In genomic region chr22:36931446-36931845, GRCh38 we compare ENCODE assay signal across 30 cellular contexts. TPM values are rescaled to one million over a fixed set of nuclear protein-coding genes. Genes with fewer than 3 reads are reported as not detected.
"Had no signal": no experiment of that assay in that cellular context is flagged by ENCODE, and none has a peak within 500 bp of the region (broad histone marks: within the 10 kb centered on the region; RNA-seq: fewer than 3 reads in every experiment).

No MANE protein-coding gene starts in this region.

- H3K27ac ChIP-seq: coronary artery, esophagus squamous epithelium, heart right ventricle, lower lobe of right lung, ovary, psoas muscle, sigmoid colon, suprapubic skin, upper lobe of right lung, uterus had no signal

- H3K9me3 Mint-ChIP-seq: immature natural killer cell; naive B cell; natural killer cell treated with Interleukin-12 subunit alpha and Interleukin-12 subunit beta and Interleukin-15 and Interleukin-18, amount 100 ng/mL, for 72 hours; neural crest cell; stimulated activated naive CD8-positive, alpha-beta T cell treated with anti-CD3 and anti-CD28 coated beads, Interleukin-15, amount 100 ng/mL, for 72 hours had no signal

- H3K27me3 Mint-ChIP-seq: naive B cell had no signal

- H3K36me3 ChIP-seq: ovary, sigmoid colon, transverse colon, uterus had no signal

- H3K4me3 Mint-ChIP-seq: immature natural killer cell; naive B cell; natural killer cell treated with Interleukin-12 subunit alpha and Interleukin-12 subunit beta and Interleukin-15 and Interleukin-18, amount 100 ng/mL, for 72 hours; neural crest cell; stimulated activated naive CD8-positive, alpha-beta T cell treated with anti-CD3 and anti-CD28 coated beads, Interleukin-15, amount 100 ng/mL, for 72 hours had no signal

- ATAC-seq: heart right ventricle; left ventricle myocardium superior; lower lobe of right lung; mucosa of descending colon; natural killer cell treated with Interleukin-12 subunit alpha and Interleukin-12 subunit beta and Interleukin-15 and Interleukin-18, amount 100 ng/mL, for 72 hours; psoas muscle; right cardiac atrium; stimulated activated naive CD8-positive, alpha-beta T cell treated with anti-CD3 and anti-CD28 coated beads, Interleukin-15, amount 100 ng/mL, for 72 hours; upper lobe of right lung had no signal

- H3K4me1 Mint-ChIP-seq: immature natural killer cell; stimulated activated naive CD8-positive, alpha-beta T cell treated with anti-CD3 and anti-CD28 coated beads, Interleukin-15, amount 100 ng/mL, for 72 hours had no signal

- H3K4me3 ChIP-seq: coronary artery, esophagus squamous epithelium, heart right ventricle, lower lobe of right lung, mucosa of descending colon, ovary, psoas muscle, sigmoid colon, suprapubic skin, transverse colon, upper lobe of right lung, uterus had no signal

- H3K9me3 ChIP-seq: esophagus squamous epithelium, heart right ventricle, lower lobe of right lung, mucosa of descending colon, ovary, psoas muscle, sigmoid colon, suprapubic skin, transverse colon, upper lobe of right lung, uterus had no signal

- H3K4me1 ChIP-seq: lower lobe of right lung, psoas muscle, sigmoid colon, suprapubic skin, transverse colon, upper lobe of right lung, uterus had no signal

- H3K27ac Mint-ChIP-seq: immature natural killer cell had no signal

- H3K36me3 Mint-ChIP-seq: immature natural killer cell; natural killer cell treated with Interleukin-12 subunit alpha and Interleukin-12 subunit beta and Interleukin-15 and Interleukin-18, amount 100 ng/mL, for 72 hours had no signal

- DNase-seq: dermis blood vessel endothelial cell; effector memory CD4-positive, alpha-beta T cell; erythroblast; esophagus squamous epithelium; foreskin melanocyte; glutamatergic neuron; heart right ventricle; hippocampal formation; immature natural killer cell; islet precursor cell; left ventricle myocardium superior; lower lobe of right lung; mucosa of descending colon; naive B cell; nucleus accumbens; ovary; psoas muscle; right cardiac atrium; sigmoid colon; stimulated activated CD4-positive, alpha-beta T cell treated with anti-CD3 and anti-CD28 coated beads, Interleukin-2, amount 100 ng/mL, for 24 hours; stimulated activated CD4-positive, alpha-beta T cell treated with anti-CD3 and anti-CD28 coated beads, Interleukin-4, amount 100 ng/mL, for 24 hours; stimulated activated naive CD4-positive, alpha-beta T cell; stimulated activated naive CD8-positive, alpha-beta T cell treated with anti-CD3 and anti-CD28 coated beads, Interleukin-15, amount 100 ng/mL, for 72 hours; transverse colon; upper lobe of right lung; uterus had no signal

- H3K27me3 ChIP-seq: ovary, sigmoid colon, upper lobe of right lung, uterus had no signal

RNA-seq across cellular contexts. Expression of gene CSF2RB, which starts 18.0 kb away (rescaled TPM):
- total RNA-seq: neural crest cell had no signal
